ENCODE assay signal across 8 cellular contexts in genomic region chr1:77683142-77683835, GRCh38. TPM values are rescaled to one million over a fixed set of nuclear protein-coding genes. Genes with fewer than 3 reads are reported as not detected.
A peak's percentile ranks its signal among the peaks of the same experiment; 100 is the strongest.
DNase-seq lines count a peak whose midpoint lies in the region; ATAC-seq and TF ChIP-seq lines count a peak whose summit lies in the region.

No MANE protein-coding gene starts in this region.

- TF ChIP-seq CTCF in coronary artery (IDR thresholded peaks at IDR 0.05) (peak; percentile 91), left lung (IDR thresholded peaks at IDR 0.05) (peak; percentile 92 to 97)

- DNase-seq in C1 segment of cervical spinal cord (lab: John Stamatoyannopoulos, UW) = peak; percentile 59 to 97 (median 88)
- peak; percentile 77 to 90 for DNase-seq in NCI-H524 (lab: John Stamatoyannopoulos, UW)
- DNase-seq in activated CD4-positive, alpha-beta T cell treated with anti-CD3 and anti-CD28 coated beads for 48 hours = peak; percentile 94
- DNase-seq in coronary artery (ENCODE audit: low spot score) = peak; percentile 95
- DNase-seq in left lung = peak; percentile 95 to 98
- DNase-seq in stimulated activated CD4-positive, alpha-beta T cell treated with anti-CD3 and anti-CD28 coated beads, Interleukin-2, amount 100 ng/mL, for 4 hours (ENCODE audit: low read depth) = peak; percentile 87

- peak overlapping the region; percentile 86 for H3K4me3 ChIP-seq in coronary artery
- peak overlapping the region; percentile 68 to 88 for H3K4me3 ChIP-seq in left lung

- H3K9me3 ChIP-seq in left lung = no peaks in the 10 kb centered on the region

- peak; percentile 88 for ATAC-seq in GM19324 (IDR thresholded peaks at IDR 0.05; ENCODE audit: low FRiP score, unreplicated experiment)
- ATAC-seq in HG03460 (IDR thresholded peaks at IDR 0.05; ENCODE audit: unreplicated experiment) = peak; percentile 65
- ATAC-seq in left lung = peak; percentile 92

- H3K27ac ChIP-seq in coronary artery (peak overlapping the region; percentile 91 to 95), left lung (peak overlapping the region; percentile 95)

- peaks cover 4 to 35% of the 10 kb centered on the region in 2 donors for H3K4me1 ChIP-seq in left lung

- H3K36me3 ChIP-seq in left lung = no peaks in the 10 kb centered on the region

- intact Hi-C loops in left lung (cut with DNase I) = no loop called here

- no peaks in the 10 kb centered on the region for H3K27me3 ChIP-seq in left lung

RNA-seq across cellular contexts. Expression of gene ZZZ3, which starts 0.8 kb away (rescaled TPM):
- total RNA-seq in left lung = 10 to 100 TPM; 36.3 to 42.3 TPM

Comparison
In these comparisons a context has a peak if more than half of its experiments do, and no peak if none do; other contexts are left out.
1. Peak in every context shown above with its lines: DNase-seq, ATAC-seq, H3K4me3 ChIP-seq and H3K27ac ChIP-seq.